ENCODE assay signal across 8 cellular contexts in genomic region chr6:69719602-69720193, GRCh38.
DNase-seq lines count a peak whose midpoint lies in the region; ATAC-seq and TF ChIP-seq lines count a peak whose summit lies in the region.

No MANE protein-coding gene starts in this region.

- H3K4me1 ChIP-seq in left ventricle myocardium inferior, result no peaks in the 10 kb centered on the region
- no peaks in the 10 kb centered on the region for H3K4me1 ChIP-seq in suprapubic skin

- H3K36me3 ChIP-seq in left ventricle myocardium inferior (peaks cover 45% of the 10 kb centered on the region), suprapubic skin (peaks cover 31% of the 10 kb centered on the region)

- peak; percentile 40 for TF ChIP-seq CTCF in left ventricle myocardium inferior (IDR thresholded peaks at IDR 0.05; ENCODE audit: borderline replicate concordance)
- TF ChIP-seq CTCF in suprapubic skin (IDR thresholded peaks at IDR 0.05), result peak in 1 of 2 donors; percentile 1

- ATAC-seq in left cardiac atrium (no peak), HG03060 (IDR thresholded peaks at IDR 0.05; ENCODE audit: low read depth, unreplicated experiment) (peak; percentile 61), GM19452 (IDR thresholded peaks at IDR 0.05; ENCODE audit: unreplicated experiment) (no peak)

- H3K27ac ChIP-seq in left ventricle myocardium inferior (replicated peaks) (no peak overlapping the region), suprapubic skin (no peak overlapping the region)

- H3K4me3 ChIP-seq in left ventricle myocardium inferior (no peak overlapping the region), suprapubic skin (no peak overlapping the region)

- DNase-seq in left ventricle myocardium inferior, result no peak
- no peak for DNase-seq in left cardiac atrium
- peak; percentile 15 for DNase-seq in RPMI8226
- DNase-seq in hepatic stellate cell (ENCODE audit: low spot score), result peak; percentile 15
- DNase-seq in suprapubic skin (ENCODE audit: low spot score in 2 of 2), result no peak
- DNase-seq in stimulated activated naive CD4-positive, alpha-beta T cell treated with Interleukin-2 at 50 U/mL for 16 hours (lab: John Stamatoyannopoulos, UW), result no peak

- intact Hi-C loops in left ventricle myocardium inferior (cut with micrococcal nuclease), result no loop called here
- intact Hi-C loops in left cardiac atrium (cut with DNase I), result loop anchor here in 1 of 2 donors (10.0 kb wide), 2 partner anchors 745 to 845 kb away; no protein-coding TSS in a partner anchor

- no peaks in the 10 kb centered on the region for H3K27me3 ChIP-seq in left ventricle myocardium inferior (ENCODE audit: low read depth)
- H3K27me3 ChIP-seq in suprapubic skin, result no peaks in the 10 kb centered on the region

- 68% methylated on average over 2 of the region's 2 CpGs for WGBS in suprapubic skin

- peaks cover 8% of the 10 kb centered on the region for H3K9me3 ChIP-seq in left ventricle myocardium inferior (replicated peaks)
- no peaks in the 10 kb centered on the region for H3K9me3 ChIP-seq in suprapubic skin

- TF ChIP-seq EP300 in suprapubic skin (IDR thresholded peaks at IDR 0.05), result no peak

- TF ChIP-seq POLR2A in suprapubic skin (IDR thresholded peaks at IDR 0.05), result no peak

Comparison
In these comparisons a context has a peak if more than half of its experiments do, and no peak if none do; other contexts are left out.
1. DNase-seq: peak in RPMI8226 (single experiment) and hepatic stellate cell (single experiment); none in left ventricle myocardium inferior (single experiment), left cardiac atrium (single experiment), suprapubic skin (0 of 2) and stimulated activated naive CD4-positive, alpha-beta T cell treated with Interleukin-2 at 50 U/mL for 16 hours (single experiment).